13 cellular contexts compared by ENCODE assay signal in genomic region chr5:96572864-96573512, GRCh38.
A peak's percentile ranks its signal among the peaks of the same experiment; 100 is the strongest.
DNase-seq lines count a peak whose midpoint lies in the region; ATAC-seq, FAIRE-seq and TF ChIP-seq lines count a peak whose summit lies in the region.
"Had no signal": no experiment of that assay in that cellular context is flagged by ENCODE, and none has a peak within 500 bp of the region (broad histone marks: within the 10 kb centered on the region; RNA-seq: fewer than 3 reads in every experiment).

No MANE protein-coding gene starts in this region.

- ATAC-seq in activated CD4-positive, CD25-positive, alpha-beta regulatory T cell treated with anti-CD3 and anti-CD28 coated beads, Interleukin-2, amount 50 U/mL, for 24 hours: peak; percentile 41 to 44
- 0 out of 2 replicates have a peak, but pooled peaks have one; percentile 48 for ATAC-seq in Panc1
- ATAC-seq in stimulated activated effector memory CD8-positive, alpha-beta T cell treated with anti-CD3 and anti-CD28 coated beads, Interleukin-12 subunit alpha, Interleukin-12 subunit beta, amount 100 ng/mL, for 72 hours: peak; percentile 97
- no peak for ATAC-seq in gastrocnemius medialis

- H3K9me3 Mint-ChIP-seq in stimulated activated effector memory CD8-positive, alpha-beta T cell treated with anti-CD3 and anti-CD28 coated beads, Interleukin-12 subunit alpha, Interleukin-12 subunit beta, amount 100 ng/mL, for 72 hours: no peaks in the 10 kb centered on the region

- no peaks in the 10 kb centered on the region for H3K79me2 ChIP-seq in endothelial cell of umbilical vein (ENCODE audit: control insufficient read depth, insufficient read depth, low read length)

- H3K4me3 ChIP-seq in Panc1 (ENCODE audit: low read depth in 2 of 2, low read length in 2 of 2) (no peak overlapping the region), endothelial cell of umbilical vein (replicated peaks in 1 of 3; ENCODE audit: insufficient read depth in 1 of 3, low read depth in 1 of 3, low read length in 3 of 3) (no peak overlapping the region), gastrocnemius medialis (no peak overlapping the region), esophagus squamous epithelium (no peak overlapping the region), kidney (ENCODE audit: low read length in 2 of 2) (no peak overlapping the region)
- H3K4me3 ChIP-seq: tibial artery had no signal

- H3K9me3 ChIP-seq in Panc1 (ENCODE audit: control insufficient read depth, insufficient read depth, low read depth, low read length) (no peaks in the 10 kb centered on the region), endothelial cell of umbilical vein (replicated peaks; ENCODE audit: control insufficient read depth, insufficient read depth, low read length) (no peaks in the 10 kb centered on the region), gastrocnemius medialis (no peaks in the 10 kb centered on the region), esophagus squamous epithelium (no peaks in the 10 kb centered on the region), kidney (ENCODE audit: control insufficient read depth in 1 of 2, low read length in 2 of 2) (no peaks in the 10 kb centered on the region)
- H3K9me3 ChIP-seq: tibial artery had no signal

- in situ Hi-C loops in Panc1 (cut with HindIII; ENCODE audit: low pct_unique_long_range_greater_than_20kb, low sequenced_read_pairs) (no loop called here), gastrocnemius medialis (cut with MboI; ENCODE audit: low sequenced_read_pairs in 4 of 4) (no loop called here)

- peak overlapping the region; percentile 16 for H3K4me2 ChIP-seq in endothelial cell of umbilical vein (ENCODE audit: insufficient read depth, low read length)

- no peaks in the 10 kb centered on the region for H3K36me3 ChIP-seq in Panc1 (ENCODE audit: control insufficient read depth, insufficient read depth, low read length)
- no peaks in the 10 kb centered on the region for H3K36me3 ChIP-seq in endothelial cell of umbilical vein (ENCODE audit: control insufficient read depth in 2 of 2, extremely low read depth in 1 of 2, insufficient read depth in 2 of 2, low read length in 2 of 2)
- no peaks in the 10 kb centered on the region for H3K36me3 ChIP-seq in gastrocnemius medialis
- no peaks in the 10 kb centered on the region for H3K36me3 ChIP-seq in esophagus squamous epithelium
- H3K36me3 ChIP-seq in kidney (ENCODE audit: control insufficient read depth in 1 of 2, insufficient read depth in 2 of 2, low read length in 2 of 2): no peaks in the 10 kb centered on the region
- H3K36me3 ChIP-seq: tibial artery had no signal

- CTCF ChIA-PET in Panc1 (lab: Charles Lee): no interaction called here
- CTCF ChIA-PET in endothelial cell of umbilical vein (lab: Charles Lee): interaction anchor here (0.9 to 1.5 kb wide), 10 partner anchors 9 to 228 kb away, joined by 3 to 14 read pairs (median 7); no protein-coding TSS in a partner anchor

- POLR2A ChIA-PET in Panc1 (lab: Charles Lee) (no interaction called here), endothelial cell of umbilical vein (lab: Charles Lee) (interaction anchor here (0.5 to 2.1 kb wide), 5 partner anchors 9 to 40 kb away, joined by 3 to 12 read pairs (median 3); no protein-coding TSS in a partner anchor)

- H3K36me3 Mint-ChIP-seq in stimulated activated effector memory CD8-positive, alpha-beta T cell treated with anti-CD3 and anti-CD28 coated beads, Interleukin-12 subunit alpha, Interleukin-12 subunit beta, amount 100 ng/mL, for 72 hours: no peaks in the 10 kb centered on the region

- no peaks in the 10 kb centered on the region for H3K9me1 ChIP-seq in endothelial cell of umbilical vein (replicated peaks; ENCODE audit: control insufficient read depth, extremely low read depth, insufficient read depth, low read length)

- TF ChIP-seq CTCF in Panc1 (IDR thresholded peaks at IDR 0.05): no peak
- no peak for TF ChIP-seq CTCF in endothelial cell of umbilical vein (IDR thresholded peaks at IDR 0.05; ENCODE audit: extremely low read depth in 1 of 2, insufficient read depth in 1 of 2, low read depth in 1 of 2, low read length in 2 of 2)
- no peak for TF ChIP-seq CTCF in gastrocnemius medialis (IDR thresholded peaks at IDR 0.05 in 4 of 5, conservative IDR thresholded peaks at IDR 0.05 in 1 of 5)
- no peak for TF ChIP-seq CTCF in esophagus squamous epithelium (IDR thresholded peaks at IDR 0.05)
- TF ChIP-seq CTCF in kidney (IDR thresholded peaks at IDR 0.05; ENCODE audit: borderline replicate concordance, extremely low read depth, insufficient read depth): no peak

- H4K20me1 ChIP-seq in endothelial cell of umbilical vein (replicated peaks; ENCODE audit: control insufficient read depth, extremely low read depth, insufficient read depth, low read length): no peaks in the 10 kb centered on the region

- H3K27ac ChIP-seq in Panc1 (ENCODE audit: low read length) (no peak overlapping the region), endothelial cell of umbilical vein (ENCODE audit: insufficient read depth, low read depth, low read length) (peak overlapping the region; percentile 96), gastrocnemius medialis (no peak overlapping the region), esophagus squamous epithelium (no peak overlapping the region), kidney (ENCODE audit: low read depth in 2 of 2, low read length in 2 of 2) (no peak overlapping the region)
- H3K27ac ChIP-seq: tibial artery had no signal

- intact Hi-C loops in Panc1 (cut with micrococcal nuclease; ENCODE audit: unreplicated experiment) (no loop called here), endothelial cell of umbilical vein (cut with micrococcal nuclease) (loop anchor here (1.0 kb wide), 2 partner anchors 11 to 28 kb away; no protein-coding TSS in a partner anchor), gastrocnemius medialis (cut with DNase I; ENCODE audit: low total_unique reads) (no loop called here), esophagus squamous epithelium (cut with DNase I) (no loop called here), kidney (cut with DNase I) (no loop called here)

- H3K9ac ChIP-seq in endothelial cell of umbilical vein (replicated peaks; ENCODE audit: extremely low read depth, insufficient read depth, low read length): peak overlapping the region; percentile 84
- no peak overlapping the region for H3K9ac ChIP-seq in kidney (ENCODE audit: low read length in 2 of 2)

- 66 to 79% methylated on average over 5 of the region's 5 CpGs for WGBS in esophagus squamous epithelium, 2 donors

- peak; percentile 74 for TF ChIP-seq POLR2A in endothelial cell of umbilical vein (IDR thresholded peaks at IDR 0.05; ENCODE audit: low read depth, low read length)
- no peak for TF ChIP-seq POLR2A in gastrocnemius medialis (IDR thresholded peaks at IDR 0.05)
- no peak for TF ChIP-seq POLR2A in esophagus squamous epithelium (IDR thresholded peaks at IDR 0.05)

- H2AFZ ChIP-seq in endothelial cell of umbilical vein (ENCODE audit: low read depth, low read length): no peak overlapping the region

- peaks cover 4% of the 10 kb centered on the region for H3K4me1 Mint-ChIP-seq in stimulated activated effector memory CD8-positive, alpha-beta T cell treated with anti-CD3 and anti-CD28 coated beads, Interleukin-12 subunit alpha, Interleukin-12 subunit beta, amount 100 ng/mL, for 72 hours

- no peak overlapping the region for H3K27ac Mint-ChIP-seq in stimulated activated effector memory CD8-positive, alpha-beta T cell treated with anti-CD3 and anti-CD28 coated beads, Interleukin-12 subunit alpha, Interleukin-12 subunit beta, amount 100 ng/mL, for 72 hours

- H3K4me1 ChIP-seq in Panc1 (ENCODE audit: control insufficient read depth, insufficient read depth, low read length): no peaks in the 10 kb centered on the region
- peaks cover 42% of the 10 kb centered on the region for H3K4me1 ChIP-seq in endothelial cell of umbilical vein (ENCODE audit: control insufficient read depth, extremely low read depth, insufficient read depth, low read length)
- H3K4me1 ChIP-seq in gastrocnemius medialis: no peaks in the 10 kb centered on the region
- no peaks in the 10 kb centered on the region for H3K4me1 ChIP-seq in esophagus squamous epithelium
- H3K4me1 ChIP-seq in kidney (ENCODE audit: control insufficient read depth in 1 of 2, insufficient read depth in 1 of 2, low read depth in 1 of 2, low read length in 2 of 2): no peaks in the 10 kb centered on the region
- H3K4me1 ChIP-seq: tibial artery had no signal

- H3K27me3 ChIP-seq in Panc1 (ENCODE audit: control insufficient read depth, insufficient read depth, low read length): peaks cover 7% of the 10 kb centered on the region; the same call in 1 of the 2 replicates
- no peaks in the 10 kb centered on the region for H3K27me3 ChIP-seq in endothelial cell of umbilical vein (ENCODE audit: control insufficient read depth in 2 of 2, insufficient read depth in 2 of 2, low read length in 2 of 2)
- H3K27me3 ChIP-seq in gastrocnemius medialis: no peaks in the 10 kb centered on the region
- no peaks in the 10 kb centered on the region for H3K27me3 ChIP-seq in esophagus squamous epithelium
- H3K27me3 ChIP-seq: tibial artery had no signal

- no peak for DNase-seq in activated CD4-positive, CD25-positive, alpha-beta regulatory T cell treated with anti-CD3 and anti-CD28 coated beads, Interleukin-2, amount 50 U/mL, for 72 hours
- DNase-seq in Panc1 (ENCODE audit: low read depth, low spot score): peak; percentile 75
- DNase-seq in endothelial cell of umbilical vein (ENCODE audit: low read depth, low spot score): peak; percentile 93
- no peak for DNase-seq in stimulated activated effector memory CD8-positive, alpha-beta T cell treated with anti-CD3 and anti-CD28 coated beads, Interleukin-12 subunit alpha, Interleukin-12 subunit beta, amount 100 ng/mL, for 72 hours (ENCODE audit: low spot score in 2 of 2)
- DNase-seq in gastrocnemius medialis: no peak
- DNase-seq in esophagus squamous epithelium (lab: John Stamatoyannopoulos, UW): no peak
- no peak for DNase-seq in kidney
- DNase-seq: KG1; NCI-H524; stimulated activated CD4-positive, alpha-beta T cell treated with anti-CD3 and anti-CD28 coated beads, Interleukin-4, amount 100 ng/mL, for 4 hours; tibial artery had no signal

- dilution Hi-C loops in endothelial cell of umbilical vein (cut with MboI; ENCODE audit: extremely low pct_ligation_motif_present, low sequenced_read_pairs): no loop called here

- BruUV-seq in Panc1 (replicated peaks; lab: Mats Ljungman, UMichigan) (no TSS peak), endothelial cell of umbilical vein (replicated peaks; lab: Mats Ljungman, UMichigan) (no TSS peak)

- no peak overlapping the region for H3K4me3 Mint-ChIP-seq in stimulated activated effector memory CD8-positive, alpha-beta T cell treated with anti-CD3 and anti-CD28 coated beads, Interleukin-12 subunit alpha, Interleukin-12 subunit beta, amount 100 ng/mL, for 72 hours

- FAIRE-seq in endothelial cell of umbilical vein (lab: Jason Lieb, UNC): peak; percentile 76
- no peak for FAIRE-seq in kidney (lab: Jason Lieb, UNC)
- FAIRE-seq: A204.1 had no signal

TF ChIP-seq in endothelial cell of umbilical vein, 7 proteins besides CTCF, POLR2A, EP300 and RAD21 (continues in another document):
- TF ChIP-seq JUN (IDR thresholded peaks at IDR 0.05; ENCODE audit: borderline replicate concordance, insufficient read depth, insufficient read length, low read depth) (peak; percentile 98), FOS (IDR thresholded peaks at IDR 0.05; ENCODE audit: borderline replicate concordance, insufficient read depth, low read length) (peak; percentile 99), POLR2AphosphoS5 (IDR thresholded peaks at IDR 0.05; ENCODE audit: insufficient read depth, low read depth, low read length) (peak; percentile 98)

Comparison
In these comparisons a context has a peak if more than half of its experiments do, and no peak if none do; other contexts are left out.
1. ATAC-seq: peak in activated CD4-positive, CD25-positive, alpha-beta regulatory T cell treated with anti-CD3 and anti-CD28 coated beads, Interleukin-2, amount 50 U/mL, for 24 hours (2 of 2), Panc1 (single experiment) and stimulated activated effector memory CD8-positive, alpha-beta T cell treated with anti-CD3 and anti-CD28 coated beads, Interleukin-12 subunit alpha, Interleukin-12 subunit beta, amount 100 ng/mL, for 72 hours (single experiment); none in gastrocnemius medialis (0 of 2).
2. DNase-seq: peak in Panc1 (single experiment) and endothelial cell of umbilical vein (single experiment); none in activated CD4-positive, CD25-positive, alpha-beta regulatory T cell treated with anti-CD3 and anti-CD28 coated beads, Interleukin-2, amount 50 U/mL, for 72 hours (single experiment), stimulated activated effector memory CD8-positive, alpha-beta T cell treated with anti-CD3 and anti-CD28 coated beads, Interleukin-12 subunit alpha, Interleukin-12 subunit beta, amount 100 ng/mL, for 72 hours (0 of 2), gastrocnemius medialis (0 of 2), esophagus squamous epithelium (single experiment) and kidney (single experiment).